20 cellular contexts compared by ENCODE assay signal in genomic region chr1:195345149-195345548, GRCh38.
DNase-seq lines count a peak whose midpoint lies in the region; ATAC-seq, FAIRE-seq and TF ChIP-seq lines count a peak whose summit lies in the region.
"Had no signal": no experiment of that assay in that cellular context is flagged by ENCODE, and none has a peak within 500 bp of the region (broad histone marks: within the 10 kb centered on the region; RNA-seq: fewer than 3 reads in every experiment).

No MANE protein-coding gene starts in this region.

- SMC1A ChIA-PET in GM12878 (lab: Charles Lee; ENCODE audit: uncharacterized antibody, unreplicated experiment): interaction anchor here (1.2 kb wide), 1 partner anchor 10 kb away, joined by 3 read pairs; no protein-coding TSS in a partner anchor

- H3K27ac ChIP-seq in GM12878 (ENCODE audit: control insufficient read depth, insufficient read depth): no peak overlapping the region
- no peak overlapping the region for H3K27ac ChIP-seq in upper lobe of right lung
- H3K27ac ChIP-seq in tibial nerve: no peak overlapping the region
- H3K27ac ChIP-seq: BLaER1 treated with 17β-estradiol and CSF1 and Interleukin-3, amounts not matched to agents 10 nM and 100 nM; pancreas; thoracic aorta had no signal

- TF ChIP-seq RAD21 in GM12878 (IDR thresholded peaks at IDR 0.05; ENCODE audit: insufficient read depth, low read depth, low read length): peak; percentile 33; the same call in 1 of the 2 replicates

- H3K79me2 ChIP-seq in GM12878 (ENCODE audit: control insufficient read depth, insufficient read depth, low read length): no peaks in the 10 kb centered on the region

- H3K27me3 ChIP-seq in GM12878 (replicated peaks in 1 of 2; ENCODE audit: control insufficient read depth in 2 of 2, insufficient read depth in 2 of 2, low read length in 1 of 2) (no peaks in the 10 kb centered on the region), kidney epithelial cell (ENCODE audit: control insufficient read depth, insufficient read depth, low read length) (no peaks in the 10 kb centered on the region), upper lobe of right lung (no peaks in the 10 kb centered on the region), tibial nerve (no peaks in the 10 kb centered on the region)
- H3K27me3 ChIP-seq: BLaER1 treated with 17β-estradiol and CSF1 and Interleukin-3, amounts not matched to agents 10 nM and 100 nM; pancreas had no signal

- H3K36me3 ChIP-seq in GM12878 (ENCODE audit: control insufficient read depth in 2 of 2, insufficient read depth in 2 of 2, low read length in 1 of 2) (no peaks in the 10 kb centered on the region), kidney epithelial cell (ENCODE audit: control insufficient read depth, insufficient read depth, low read length) (no peaks in the 10 kb centered on the region), upper lobe of right lung (no peaks in the 10 kb centered on the region), tibial nerve (no peaks in the 10 kb centered on the region)
- H3K36me3 ChIP-seq: BLaER1 treated with 17β-estradiol and CSF1 and Interleukin-3, amounts not matched to agents 10 nM and 100 nM; pancreas; thoracic aorta had no signal

- H4K20me1 ChIP-seq in GM12878 (ENCODE audit: control insufficient read depth, insufficient read depth): no peaks in the 10 kb centered on the region
- H4K20me1 ChIP-seq: BLaER1 treated with 17β-estradiol and CSF1 and Interleukin-3, amounts not matched to agents 10 nM and 100 nM had no signal

- BruUV-seq in GM12878 (replicated peaks; lab: Mats Ljungman, UMichigan): no TSS peak

- peak in 2 of 3 experiments; percentile 11 to 18; a peak in 1 of 6 replicates for TF ChIP-seq CTCF in GM12878 (IDR thresholded peaks at IDR 0.05 in 2 of 3, conservative IDR thresholded peaks at IDR 0.05 in 1 of 3; ENCODE audit: control insufficient read depth in 2 of 3, extremely low read depth in 1 of 3, insufficient read depth in 1 of 3, low read depth in 3 of 3, low read length in 3 of 3)
- peak; percentile 27 for TF ChIP-seq CTCF in kidney epithelial cell (IDR thresholded peaks at IDR 0.05; ENCODE audit: insufficient read depth, low read length, poor library complexity, severe bottlenecking)
- peak; percentile 10 for TF ChIP-seq CTCF in upper lobe of right lung (IDR thresholded peaks at IDR 0.05)
- no peak for TF ChIP-seq CTCF in tibial nerve (IDR thresholded peaks at IDR 0.05)
- TF ChIP-seq CTCF in GM20000 (IDR thresholded peaks at IDR 0.05; ENCODE audit: extremely low read depth, missing control alignments): no peak

- ATAC-seq in GM12878 (peak; percentile 54; the same call in 1 of the 3 replicates), upper lobe of right lung (peak; percentile 38)
- ATAC-seq: activated CD8-positive, alpha-beta T cell treated with anti-CD3 and anti-CD28 coated beads for 36 hours; esophagus mucosa; pancreas; PC-3; SK-N-SH treated with all-trans-retinoic acid at 6 μM for 48 hours had no signal

- H3K4me1 ChIP-seq in GM12878 (ENCODE audit: control insufficient read depth, insufficient read depth, low read length) (no peaks in the 10 kb centered on the region), upper lobe of right lung (no peaks in the 10 kb centered on the region), tibial nerve (no peaks in the 10 kb centered on the region)
- H3K4me1 ChIP-seq: BLaER1 treated with 17β-estradiol and CSF1 and Interleukin-3, amounts not matched to agents 10 nM and 100 nM; pancreas had no signal

- no peak overlapping the region for H2AFZ ChIP-seq in GM12878 (ENCODE audit: control insufficient read depth, low read depth, low read length)

- in situ Hi-C loops in GM12878 (cut with MboI): no loop called here

- no peaks in the 10 kb centered on the region for H3K9me3 ChIP-seq in GM12878 (replicated peaks; ENCODE audit: control insufficient read depth, insufficient read depth, low read length)
- H3K9me3 ChIP-seq in upper lobe of right lung: no peaks in the 10 kb centered on the region
- H3K9me3 ChIP-seq in tibial nerve: no peaks in the 10 kb centered on the region
- H3K9me3 ChIP-seq: BLaER1 treated with 17β-estradiol and CSF1 and Interleukin-3, amounts not matched to agents 10 nM and 100 nM; pancreas; thoracic aorta had no signal

- CTCF ChIA-PET in GM12878 (lab: Yijun Ruan, JAX): no interaction called here

- POLR2A ChIA-PET in GM12878 (lab: Charles Lee): no interaction called here

- no peak for FAIRE-seq in GM12878 (lab: Jason Lieb, UNC)
- FAIRE-seq: pancreas had no signal

- no peak overlapping the region for H3K4me3 ChIP-seq in GM12878
- no peak overlapping the region for H3K4me3 ChIP-seq in kidney epithelial cell (ENCODE audit: low read depth, low read length)
- H3K4me3 ChIP-seq in upper lobe of right lung: no peak overlapping the region
- H3K4me3 ChIP-seq in tibial nerve: no peak overlapping the region
- H3K4me3 ChIP-seq: BLaER1 treated with 17β-estradiol and CSF1 and Interleukin-3, amounts not matched to agents 10 nM and 100 nM; pancreas; thoracic aorta had no signal

- no peak overlapping the region for H3K4me2 ChIP-seq in GM12878 (ENCODE audit: control insufficient read depth, insufficient read depth)
- H3K4me2 ChIP-seq: BLaER1 treated with 17β-estradiol and CSF1 and Interleukin-3, amounts not matched to agents 10 nM and 100 nM had no signal

- no peak for TF ChIP-seq POLR2A in GM12878 (IDR thresholded peaks at IDR 0.05; ENCODE audit: low read depth, low read length)
- TF ChIP-seq POLR2A in tibial nerve (IDR thresholded peaks at IDR 0.05): no peak

- DNase-seq in DMS 273 (lab: John Stamatoyannopoulos, UW; ENCODE audit: unreplicated experiment) (peak; percentile 2), DMS 273 treated with DMSO at 0.1 percent for 48 hours (lab: John Stamatoyannopoulos, UW) (no peak), GM12878 (ENCODE audit: low read depth, low spot score) (no peak), kidney epithelial cell (ENCODE audit: low read depth) (no peak), upper lobe of right lung (peak; percentile 40), DMS114 treated with DMSO at 0.1 percent for 48 hours (lab: John Stamatoyannopoulos, UW; ENCODE audit: unreplicated experiment) (no peak), tibial nerve (ENCODE audit: low spot score in 2 of 2) (no peak), GM20000 (ENCODE audit: low spot score) (no peak)
- DNase-seq: activated CD8-positive, alpha-beta T cell treated with anti-CD3 and anti-CD28 coated beads for 36 hours; activated T-cell treated with anti-CD3 and anti-CD28 coated beads, Interleukin-2, amount 50 U/mL, for 48 hours; DMS79; NCI-H1694 treated with DMSO at 0.1 percent for 48 hours; NCI-H510A; pancreas; PC-3; stimulated activated CD4-positive, alpha-beta T cell treated with anti-CD3 and anti-CD28 coated beads, Interleukin-4, amount 100 ng/mL, for 4 hours had no signal

- WGBS in GM12878 (ENCODE audit: insufficient coverage, insufficient replicate concordance, low lambda C conversion rate, missing lambda C conversion rate): 63% methylated on average over 8 of the region's 8 CpGs
- 68 to 75% methylated on average over 8 of the region's 8 CpGs for WGBS in tibial nerve, 2 donors

- H3K9ac ChIP-seq in GM12878 (ENCODE audit: control insufficient read depth, insufficient read depth, low read length): no peak overlapping the region
- H3K9ac ChIP-seq: BLaER1 treated with 17β-estradiol and CSF1 and Interleukin-3, amounts not matched to agents 10 nM and 100 nM had no signal

- no peak for TF ChIP-seq EP300 in GM12878 (IDR thresholded peaks at IDR 0.05; ENCODE audit: borderline replicate concordance in 1 of 2, control insufficient read depth in 1 of 2, low read depth in 2 of 2, low read length in 2 of 2)
- TF ChIP-seq EP300 in tibial nerve (IDR thresholded peaks at IDR 0.05): no peak

- intact Hi-C loops in GM12878 (cut with micrococcal nuclease; ENCODE audit: unreplicated experiment) (no loop called here), upper lobe of right lung (cut with DNase I) (no loop called here)

- RAD21 ChIA-PET in GM12878 (lab: Charles Lee; ENCODE audit: unreplicated experiment): interaction anchor here (1.2 kb wide), 1 partner anchor 127 kb away, joined by 4 read pairs; no protein-coding TSS in a partner anchor

TF ChIP-seq in GM12878, 131 proteins besides CTCF, POLR2A, EP300 and RAD21:
- no peak for TF ChIP-seq YBX1 (IDR thresholded peaks at IDR 0.05)
- TF ChIP-seq E2F8 (IDR thresholded peaks at IDR 0.05; ENCODE audit: low read depth, partially characterized antibody): no peak
- no peak for TF ChIP-seq USF2 (IDR thresholded peaks at IDR 0.05; ENCODE audit: borderline replicate concordance, low read depth, low read length)
- no peak for TF ChIP-seq ZNF24 (IDR thresholded peaks at IDR 0.05)
- no peak for TF ChIP-seq BMI1 (IDR thresholded peaks at IDR 0.05; ENCODE audit: borderline replicate concordance)
- TF ChIP-seq RAD51 (IDR thresholded peaks at IDR 0.05): no peak
- TF ChIP-seq KLF5 (IDR thresholded peaks at IDR 0.05; ENCODE audit: partially characterized antibody): no peak

Comparison
In these comparisons a context has a peak if more than half of its experiments do, and no peak if none do; other contexts are left out.
1. DNase-seq: peak in DMS 273 (single experiment) and upper lobe of right lung (single experiment); none in DMS 273 treated with DMSO at 0.1 percent for 48 hours (single experiment), GM12878 (single experiment), kidney epithelial cell (single experiment), DMS114 treated with DMSO at 0.1 percent for 48 hours (single experiment), tibial nerve (0 of 2) and GM20000 (single experiment).
2. CTCF ChIP-seq: peak in GM12878 (2 of 3), kidney epithelial cell (single experiment) and upper lobe of right lung (single experiment); none in tibial nerve (0 of 5) and GM20000 (single experiment).